Comparison of ENCODE assay signal across 16 cellular contexts in the genomic region with DNA sequence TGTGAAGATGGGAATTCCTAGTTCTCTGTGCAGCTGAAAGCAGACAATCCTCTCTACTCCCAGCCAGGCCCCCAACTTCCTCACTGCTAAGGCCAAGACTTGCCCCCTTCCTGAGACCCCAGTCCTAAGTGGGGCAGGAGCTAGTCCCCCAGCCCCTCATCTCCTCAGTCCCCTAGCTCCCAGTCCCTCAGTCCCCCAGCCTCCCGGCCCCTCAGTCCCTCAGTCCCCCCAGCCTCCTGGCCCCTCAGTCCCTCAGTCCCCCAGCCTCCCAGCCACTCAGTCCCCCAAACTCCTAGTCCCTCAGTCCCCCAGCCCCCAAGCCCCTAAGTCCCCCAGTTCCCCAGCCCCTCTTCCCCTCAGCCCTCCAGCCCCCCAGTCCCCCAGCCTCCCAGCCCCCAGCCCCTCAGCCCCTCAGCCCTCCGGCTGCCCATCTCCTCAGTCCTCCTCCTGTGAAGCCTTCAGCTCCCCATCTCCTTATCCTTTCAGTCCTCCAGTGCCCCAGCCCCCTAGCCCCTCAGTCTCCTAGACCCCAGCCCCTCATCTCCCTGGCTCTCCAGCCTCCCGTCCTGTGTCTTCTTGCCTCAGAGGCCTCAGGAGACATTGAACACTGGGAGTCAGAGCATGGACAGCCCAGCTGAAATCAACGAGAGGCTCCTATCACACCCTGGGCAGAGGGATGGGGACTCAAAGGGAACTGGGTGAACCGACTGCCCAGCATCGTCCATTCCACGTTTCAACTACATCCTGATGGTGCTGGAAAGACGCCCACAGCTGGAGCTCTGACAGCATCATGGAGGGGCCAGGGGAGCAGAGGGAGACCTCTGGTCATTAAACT.
A peak's percentile ranks its signal among the peaks of the same experiment; 100 is the strongest.
DNase-seq lines count a peak whose midpoint lies in the region; ATAC-seq, FAIRE-seq and TF ChIP-seq lines count a peak whose summit lies in the region.
"Had no signal": no experiment of that assay in that cellular context is flagged by ENCODE, and none has a peak within 500 bp of the region (broad histone marks: within the 10 kb centered on the region; RNA-seq: fewer than 3 reads in every experiment).

No MANE protein-coding gene starts in this region.

- TF ChIP-seq EP300 in SK-N-SH (IDR thresholded peaks at IDR 0.05; ENCODE audit: borderline replicate concordance in 1 of 2, low read depth in 1 of 2, low read length in 1 of 2) = no peak

- DNase-seq in SK-N-SH (peak; percentile 46), bronchial epithelial cell (ENCODE audit: low read depth) (no peak), mesenteric fat pad (ENCODE audit: low spot score) (peak; percentile 47), spleen (peak; percentile 11), amniotic stem cell (lab: John Stamatoyannopoulos, UW) (no peak), NOMO-1 treated with DMSO at 0.1 percent for 48 hours (lab: John Stamatoyannopoulos, UW; ENCODE audit: unreplicated experiment) (no peak)
- DNase-seq: DMS 273 treated with DMSO at 0.1 percent for 48 hours, DND-41, NCI-H1048, NCI-H146, NCI-H2029 treated with DMSO at 0.1 percent for 48 hours, OCI-M1, Right ventricle myocardium superior had no signal

- H3K36me3 ChIP-seq in SK-N-SH (replicated peaks in 1 of 2; ENCODE audit: control insufficient read depth in 1 of 2, insufficient read depth in 2 of 2, low read length in 1 of 2) (no peaks in the 10 kb centered on the region), bronchial epithelial cell (ENCODE audit: control insufficient read depth, insufficient read depth, low read length) (no peaks in the 10 kb centered on the region), spleen (no peaks in the 10 kb centered on the region)

- 64% methylated on average over 8 of the region's 8 CpGs for WGBS in SK-N-SH (ENCODE audit: low lambda C conversion rate)
- 75 to 86% (median 82%) methylated on average over 8 of the region's 8 CpGs for WGBS in spleen, 5 donors

- TF ChIP-seq RAD21 in SK-N-SH (IDR thresholded peaks at IDR 0.05; ENCODE audit: low read length) = no peak

- TF ChIP-seq CTCF in SK-N-SH (IDR thresholded peaks at IDR 0.05) (no peak), bronchial epithelial cell (IDR thresholded peaks at IDR 0.05; ENCODE audit: insufficient read depth, low read length, severe bottlenecking) (no peak), spleen (IDR thresholded peaks at IDR 0.05 in 8 of 11, conservative IDR thresholded peaks at IDR 0.05 in 3 of 11) (no peak)

- H3K4me1 ChIP-seq in SK-N-SH (ENCODE audit: control insufficient read depth in 1 of 2, insufficient read depth in 2 of 2, low read depth in 1 of 2, low read length in 1 of 2) (peaks cover 0 to 33% of the 10 kb centered on the region in 2 experiments; a peak in 2 of 4 replicates), spleen (peaks cover 0 to 7% (median 0%) of the 10 kb centered on the region in 6 donors)

- no peaks in the 10 kb centered on the region for H4K20me1 ChIP-seq in SK-N-SH (ENCODE audit: insufficient read depth)

- no peak overlapping the region for H3K9ac ChIP-seq in SK-N-SH

- H3K9me2 ChIP-seq in SK-N-SH = no peaks in the 10 kb centered on the region

- POLR2A ChIA-PET in SK-N-SH (lab: Yijun Ruan, JAX) = no interaction called here

- CTCF ChIA-PET in SK-N-SH (lab: Yijun Ruan, JAX) = interaction anchor here (0.6 to 1.2 kb wide), 4 partner anchors 10 to 143 kb away, joined by 3 read pairs; no protein-coding TSS in a partner anchor

- intact Hi-C loops in spleen (cut with DNase I; ENCODE audit: low total_unique reads) = no loop called here

- H3K4me3 ChIP-seq in SK-N-SH (ENCODE audit: low read depth in 2 of 2, low read length in 1 of 2) (no peak overlapping the region), bronchial epithelial cell (ENCODE audit: low read depth, low read length) (no peak overlapping the region), spleen (no peak overlapping the region)

- TF ChIP-seq POLR2A in spleen (IDR thresholded peaks at IDR 0.05) = no peak

- H3K27ac ChIP-seq in SK-N-SH (ENCODE audit: low read depth in 2 of 2, low read length in 1 of 2) (peak overlapping the region in 1 of 2 experiments; percentile 68; a peak in 2 of 4 replicates), spleen (no peak overlapping the region)

- ATAC-seq in SK-N-SH treated with all-trans-retinoic acid at 6 μM for 48 hours (no peak), GM21423 (IDR thresholded peaks at IDR 0.05; ENCODE audit: unreplicated experiment) (no peak)

- H3K79me2 ChIP-seq in SK-N-SH (ENCODE audit: insufficient read depth) = no peaks in the 10 kb centered on the region

- no peaks in the 10 kb centered on the region for H3F3A ChIP-seq in SK-N-SH (replicated peaks; ENCODE audit: insufficient read depth)

- no peak overlapping the region for H3K4me2 ChIP-seq in SK-N-SH

- peak; percentile 77 for FAIRE-seq in bronchial epithelial cell (lab: Jason Lieb, UNC)
- FAIRE-seq: H54 had no signal

- H3K9me3 ChIP-seq in SK-N-SH (no peaks in the 10 kb centered on the region), spleen (peaks cover 0 to 10% (median 8%) of the 10 kb centered on the region in 8 donors)

- H3K27me3 ChIP-seq in SK-N-SH (ENCODE audit: insufficient read depth) = no peaks in the 10 kb centered on the region
- H3K27me3 ChIP-seq in bronchial epithelial cell (ENCODE audit: control insufficient read depth, insufficient read depth, low read length) = no peaks in the 10 kb centered on the region
- peaks cover 0 to 25% (median 0%) of the 10 kb centered on the region in 7 donors for H3K27me3 ChIP-seq in spleen (replicated peaks in 1 of 7)

- H2AFZ ChIP-seq in SK-N-SH (ENCODE audit: low read depth) = no peak overlapping the region

TF ChIP-seq in SK-N-SH, 30 proteins besides CTCF, POLR2A, EP300 and RAD21 (continues in another document):
- TF ChIP-seq TEAD4 (IDR thresholded peaks at IDR 0.05; ENCODE audit: borderline replicate concordance, insufficient read depth) = no peak
- TF ChIP-seq RXRA (IDR thresholded peaks at IDR 0.05; ENCODE audit: borderline replicate concordance, low read depth) = no peak
- TF ChIP-seq FOSL2 (IDR thresholded peaks at IDR 0.05; ENCODE audit: borderline replicate concordance, low read depth) = no peak
- no peak for TF ChIP-seq EZH2phosphoT487 (IDR thresholded peaks at IDR 0.05; ENCODE audit: borderline replicate concordance, low read depth)
- no peak for TF ChIP-seq IRF3 (IDR thresholded peaks at IDR 0.05; ENCODE audit: low read depth, low read length)
- TF ChIP-seq, protein P1, sequence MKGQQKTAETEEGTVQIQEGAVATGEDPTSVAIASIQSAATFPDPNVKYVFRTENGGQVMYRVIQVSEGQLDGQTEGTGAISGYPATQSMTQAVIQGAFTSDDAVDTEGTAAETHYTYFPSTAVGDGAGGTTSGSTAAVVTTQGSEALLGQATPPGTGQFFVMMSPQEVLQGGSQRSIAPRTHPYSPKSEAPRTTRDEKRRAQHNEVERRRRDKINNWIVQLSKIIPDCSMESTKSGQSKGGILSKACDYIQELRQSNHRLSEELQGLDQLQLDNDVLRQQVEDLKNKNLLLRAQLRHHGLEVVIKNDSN (IDR thresholded peaks at IDR 0.05; ENCODE audit: borderline replicate concordance, low read depth) = no peak
- no peak for TF ChIP-seq YY1 (IDR thresholded peaks at IDR 0.05; ENCODE audit: low read depth)
- TF ChIP-seq, protein P2, sequence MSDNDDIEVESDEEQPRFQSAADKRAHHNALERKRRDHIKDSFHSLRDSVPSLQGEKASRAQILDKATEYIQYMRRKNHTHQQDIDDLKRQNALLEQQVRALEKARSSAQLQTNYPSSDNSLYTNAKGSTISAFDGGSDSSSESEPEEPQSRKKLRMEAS (IDR thresholded peaks at IDR 0.05; ENCODE audit: low read depth) = no peak
- no peak for TF ChIP-seq RCOR1 (IDR thresholded peaks at IDR 0.05; ENCODE audit: low read length)

TF ChIP-seq in SK-N-SH treated with all-trans-retinoic acid at 6 μM for 48 hours, 23 proteins besides CTCF, POLR2A, EP300 and RAD21:
- TF ChIP-seq ZNF565 (CRISPR knock-in tag; conservative IDR thresholded peaks at IDR 0.05; ENCODE audit: low read depth) (no peak), ARNTL (CRISPR knock-in tag; IDR thresholded peaks at IDR 0.05; ENCODE audit: borderline replicate concordance, low read depth) (no peak)

Comparison
In these comparisons a context has a peak if more than half of its experiments do, and no peak if none do; other contexts are left out.
1. DNase-seq: peak in SK-N-SH (single experiment), mesenteric fat pad (single experiment) and spleen (single experiment); none in bronchial epithelial cell (single experiment), amniotic stem cell (single experiment) and NOMO-1 treated with DMSO at 0.1 percent for 48 hours (single experiment).